In the genomic region with DNA sequence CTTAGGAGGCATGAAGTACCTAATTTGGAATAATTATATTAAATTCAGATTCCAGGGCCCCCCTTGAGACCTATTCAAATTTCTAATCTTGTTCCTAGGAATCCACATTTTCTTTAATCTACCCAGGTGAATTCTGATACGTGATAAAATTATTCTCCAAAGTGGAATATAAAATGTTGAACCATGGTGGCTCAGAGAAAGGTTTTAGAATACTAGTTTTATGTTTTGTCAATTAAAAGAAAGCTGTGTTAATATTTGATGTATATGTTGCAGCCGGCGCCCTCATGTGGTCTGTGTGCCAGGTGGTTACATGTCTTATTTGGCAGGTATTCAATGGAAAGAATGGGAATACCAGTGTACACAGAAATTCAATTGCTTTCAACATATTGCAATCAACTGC, we compare ENCODE assay signal across 10 cellular contexts.
DNase-seq lines count a peak whose midpoint lies in the region; ATAC-seq, FAIRE-seq and TF ChIP-seq lines count a peak whose summit lies in the region.
"Had no signal": no experiment of that assay in that cellular context is flagged by ENCODE, and none has a peak within 500 bp of the region (broad histone marks: within the 10 kb centered on the region; RNA-seq: fewer than 3 reads in every experiment).

No MANE protein-coding gene starts in this region.

- H3K27me3 ChIP-seq in endothelial cell of umbilical vein (ENCODE audit: control insufficient read depth in 2 of 2, insufficient read depth in 2 of 2, low read length in 2 of 2) (no peaks in the 10 kb centered on the region), small intestine (ENCODE audit: control insufficient read depth in 2 of 2, insufficient read depth in 2 of 2, low read length in 2 of 2) (no peaks in the 10 kb centered on the region), tibial nerve (no peaks in the 10 kb centered on the region)

- 38 to 64% (median 45%) methylated on average over 3 of the region's 3 CpGs for WGBS in small intestine, 3 donors
- 70 to 81% methylated on average over 3 of the region's 3 CpGs for WGBS in tibial nerve, 2 donors

- no peak overlapping the region for H3K4me2 ChIP-seq in endothelial cell of umbilical vein (ENCODE audit: insufficient read depth, low read length)

- no peaks in the 10 kb centered on the region for H3K9me1 ChIP-seq in endothelial cell of umbilical vein (replicated peaks; ENCODE audit: control insufficient read depth, extremely low read depth, insufficient read depth, low read length)

- TF ChIP-seq POLR2A in endothelial cell of umbilical vein (IDR thresholded peaks at IDR 0.05; ENCODE audit: low read depth, low read length) (no peak), tibial nerve (IDR thresholded peaks at IDR 0.05) (no peak)

- H3K4me3 ChIP-seq in endothelial cell of umbilical vein (replicated peaks in 1 of 3; ENCODE audit: insufficient read depth in 1 of 3, low read depth in 1 of 3, low read length in 3 of 3) (no peak overlapping the region), small intestine (ENCODE audit: low read depth in 1 of 2, low read length in 2 of 2) (no peak overlapping the region), tibial nerve (no peak overlapping the region)

- no peak overlapping the region for H3K27ac ChIP-seq in endothelial cell of umbilical vein (ENCODE audit: insufficient read depth, low read depth, low read length)
- H3K27ac ChIP-seq in small intestine (ENCODE audit: low read depth in 1 of 2, low read length in 1 of 2): no peak overlapping the region
- H3K27ac ChIP-seq in tibial nerve: no peak overlapping the region

- FAIRE-seq in endothelial cell of umbilical vein (lab: Jason Lieb, UNC) (peak; percentile 4), small intestine (lab: Jason Lieb, UNC) (no peak)

- dilution Hi-C loops in endothelial cell of umbilical vein (cut with MboI; ENCODE audit: extremely low pct_ligation_motif_present, low sequenced_read_pairs): no loop called here

- no peak for TF ChIP-seq EP300 in tibial nerve (IDR thresholded peaks at IDR 0.05)

- no TSS peak for BruUV-seq in endothelial cell of umbilical vein (replicated peaks; lab: Mats Ljungman, UMichigan)

- TF ChIP-seq CTCF in endothelial cell of umbilical vein (IDR thresholded peaks at IDR 0.05; ENCODE audit: extremely low read depth in 1 of 2, insufficient read depth in 1 of 2, low read depth in 1 of 2, low read length in 2 of 2) (peak; percentile 44 to 45), tibial nerve (IDR thresholded peaks at IDR 0.05) (peak in 1 of 5 experiments; percentile 16)

- H2AFZ ChIP-seq in endothelial cell of umbilical vein (ENCODE audit: low read depth, low read length): no peak overlapping the region

- CTCF ChIA-PET in endothelial cell of umbilical vein (lab: Charles Lee): interaction anchor here (0.5 to 3.3 kb wide), 24 partner anchors 8 to 1876 kb away, joined by 3 to 31 read pairs (median 4); no protein-coding TSS in a partner anchor

- ATAC-seq in HG02840 (IDR thresholded peaks at IDR 0.05; ENCODE audit: low FRiP score, unreplicated experiment) (no peak), GM18861 (IDR thresholded peaks at IDR 0.05; ENCODE audit: unreplicated experiment) (no peak)

- DNase-seq in NCI-H748 (lab: John Stamatoyannopoulos, UW; ENCODE audit: unreplicated experiment) (peak; percentile 74), NCI-H748 treated with DMSO at 0.1 percent for 48 hours (lab: John Stamatoyannopoulos, UW) (no peak), NCI-H774 (lab: John Stamatoyannopoulos, UW) (peak; percentile 10), endothelial cell of umbilical vein (ENCODE audit: low read depth, low spot score) (peak; percentile 61), small intestine (peak; percentile 60), tibial nerve (ENCODE audit: low spot score in 2 of 2) (no peak)
- DNase-seq: CD4-positive, alpha-beta T cell; islet precursor cell had no signal

- intact Hi-C loops in endothelial cell of umbilical vein (cut with micrococcal nuclease): loop anchor here (1.0 to 2.0 kb wide), 4 partner anchors 115 to 487 kb away; no protein-coding TSS in a partner anchor

- POLR2A ChIA-PET in endothelial cell of umbilical vein (lab: Charles Lee): no interaction called here

- H3K9ac ChIP-seq in endothelial cell of umbilical vein (replicated peaks; ENCODE audit: extremely low read depth, insufficient read depth, low read length): no peak overlapping the region

- H3K4me1 ChIP-seq in endothelial cell of umbilical vein (ENCODE audit: control insufficient read depth, extremely low read depth, insufficient read depth, low read length): no peaks in the 10 kb centered on the region
- H3K4me1 ChIP-seq in small intestine (ENCODE audit: control insufficient read depth in 2 of 2, insufficient read depth in 1 of 2, low read depth in 1 of 2, low read length in 1 of 2): no peaks in the 10 kb centered on the region
- no peaks in the 10 kb centered on the region for H3K4me1 ChIP-seq in tibial nerve

- no peaks in the 10 kb centered on the region for H3K9me3 ChIP-seq in endothelial cell of umbilical vein (replicated peaks; ENCODE audit: control insufficient read depth, insufficient read depth, low read length)
- no peaks in the 10 kb centered on the region for H3K9me3 ChIP-seq in small intestine (ENCODE audit: control insufficient read depth, low read depth)
- no peaks in the 10 kb centered on the region for H3K9me3 ChIP-seq in tibial nerve

- no peaks in the 10 kb centered on the region for H4K20me1 ChIP-seq in endothelial cell of umbilical vein (replicated peaks; ENCODE audit: control insufficient read depth, extremely low read depth, insufficient read depth, low read length)

- H3K36me3 ChIP-seq in endothelial cell of umbilical vein (ENCODE audit: control insufficient read depth in 2 of 2, extremely low read depth in 1 of 2, insufficient read depth in 2 of 2, low read length in 2 of 2) (no peaks in the 10 kb centered on the region), small intestine (ENCODE audit: control insufficient read depth in 2 of 2, insufficient read depth in 2 of 2, low read length in 2 of 2) (no peaks in the 10 kb centered on the region), tibial nerve (no peaks in the 10 kb centered on the region)

- no peaks in the 10 kb centered on the region for H3K79me2 ChIP-seq in endothelial cell of umbilical vein (ENCODE audit: control insufficient read depth, insufficient read depth, low read length)

TF ChIP-seq in endothelial cell of umbilical vein, 7 proteins besides CTCF, POLR2A, EP300 and RAD21:
- TF ChIP-seq JUN (IDR thresholded peaks at IDR 0.05; ENCODE audit: borderline replicate concordance, insufficient read depth, insufficient read length, low read depth): no peak
- TF ChIP-seq EZH2 (IDR thresholded peaks at IDR 0.05; ENCODE audit: borderline replicate concordance, low read depth, low read length, severe bottlenecking): no peak
- no peak for TF ChIP-seq FOS (IDR thresholded peaks at IDR 0.05; ENCODE audit: borderline replicate concordance, insufficient read depth, low read length)
- TF ChIP-seq, protein P1, sequence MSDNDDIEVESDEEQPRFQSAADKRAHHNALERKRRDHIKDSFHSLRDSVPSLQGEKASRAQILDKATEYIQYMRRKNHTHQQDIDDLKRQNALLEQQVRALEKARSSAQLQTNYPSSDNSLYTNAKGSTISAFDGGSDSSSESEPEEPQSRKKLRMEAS (IDR thresholded peaks at IDR 0.05; ENCODE audit: insufficient read depth, insufficient read length): no peak
- no peak for TF ChIP-seq POLR2AphosphoS5 (IDR thresholded peaks at IDR 0.05; ENCODE audit: insufficient read depth, low read depth, low read length)
- TF ChIP-seq GATA2 (IDR thresholded peaks at IDR 0.05; ENCODE audit: insufficient read depth, insufficient read length, low read depth, low read length): no peak
- no peak for TF ChIP-seq MYC (IDR thresholded peaks at IDR 0.05; ENCODE audit: low read depth, low read length)

Comparison
In these comparisons a context has a peak if more than half of its experiments do, and no peak if none do; other contexts are left out.
1. DNase-seq: peak in NCI-H748 (single experiment), NCI-H774 (single experiment), endothelial cell of umbilical vein (single experiment) and small intestine (single experiment); none in NCI-H748 treated with DMSO at 0.1 percent for 48 hours (single experiment) and tibial nerve (0 of 2).